In the genomic region with DNA sequence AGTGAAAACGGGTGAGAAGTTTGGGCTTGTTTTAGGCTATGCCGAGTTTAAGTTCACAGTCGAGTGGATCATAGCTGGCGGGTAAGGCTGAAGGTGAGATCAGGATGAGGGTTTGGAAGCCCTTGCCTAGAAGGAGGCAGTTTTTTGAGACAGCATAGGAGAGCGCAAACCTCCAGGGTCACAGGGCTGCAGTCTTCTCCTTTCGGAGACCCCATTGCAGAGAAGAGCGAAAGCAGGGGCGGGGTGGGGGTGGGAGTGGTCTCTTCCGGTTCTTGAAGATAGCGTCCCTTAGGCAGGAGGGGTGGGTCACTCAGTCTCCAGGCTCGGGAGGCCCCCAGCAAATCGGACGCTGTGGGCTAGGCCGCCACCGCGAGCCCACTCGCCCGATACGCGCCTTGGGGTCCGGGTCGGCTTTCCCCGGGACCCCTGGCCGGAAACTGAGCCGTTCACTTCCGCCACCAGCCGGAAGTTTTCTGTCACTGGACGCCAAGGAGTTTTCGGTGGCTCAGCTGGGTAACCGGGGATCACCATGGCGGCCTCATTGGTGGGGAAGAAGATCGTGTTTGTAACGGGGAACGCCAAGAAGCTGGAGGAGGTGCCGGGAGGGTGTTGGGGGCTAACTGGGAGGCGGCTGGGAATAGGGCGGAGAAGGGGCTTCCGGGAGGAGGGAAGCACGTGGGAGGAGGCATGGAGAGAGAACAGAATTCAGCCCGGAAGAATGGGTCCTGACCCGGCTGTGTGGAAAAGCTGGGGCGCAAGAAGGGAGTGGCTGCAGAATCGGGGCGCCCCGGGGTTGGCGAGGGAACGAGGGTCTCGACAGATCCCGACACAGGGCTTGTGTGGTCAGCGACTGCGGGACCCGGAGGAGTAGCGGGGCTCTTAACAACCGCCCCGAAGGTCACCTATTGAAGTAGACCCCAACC, we compare ENCODE assay signal across 8 cellular contexts.
DNase-seq lines count a peak whose midpoint lies in the region; ATAC-seq and TF ChIP-seq lines count a peak whose summit lies in the region.

A gene (plus strand): TSS at position 476 of the 923 bp plus-strand sequence. CDS start 54 bp downstream, at position 530.

- TF ChIP-seq CTCF in choroid plexus epithelial cell (conservative IDR thresholded peaks at IDR 0.05; ENCODE audit: low read depth, low read length), result no peak

- H2AFZ ChIP-seq in ACC112 (ENCODE audit: low read length, unreplicated experiment), result peak within 1 kb of the TSS; percentile 99

- H3K79me2 ChIP-seq in ACC112 (ENCODE audit: control insufficient read depth, insufficient read depth, low read length, unreplicated experiment), result peaks cover 34% of the 10 kb centered on the region

- peak; percentile 15 for DNase-seq in NCI-H1105 (lab: John Stamatoyannopoulos, UW)
- peak; percentile 63 for DNase-seq in activated CD4-positive, CD25-positive, alpha-beta regulatory T cell treated with anti-CD3 and anti-CD28 coated beads, Interleukin-2, amount 50 U/mL, for 72 hours
- peak; percentile 35 for DNase-seq in choroid plexus epithelial cell (ENCODE audit: low read depth)
- DNase-seq in stimulated activated CD4-positive, alpha-beta T cell treated with anti-CD3 and anti-CD28 coated beads, Interleukin-1b, Interleukin-23, amount 100 ng/mL, for 4 hours (ENCODE audit: low read depth in 2 of 2), result peak; percentile 34 to 45

- no peaks in the 10 kb centered on the region for H3K36me3 ChIP-seq in ACC112 (ENCODE audit: insufficient read depth, low read length)

- peak; percentile 79 for TF ChIP-seq POLR2A in GM18526 (IDR thresholded peaks at IDR 0.05; ENCODE audit: extremely low read depth, insufficient read length)

- H3K4me1 ChIP-seq in ACC112 (ENCODE audit: control insufficient read depth, insufficient read depth, low read length, unreplicated experiment), result peaks cover 14% of the 10 kb centered on the region

- ATAC-seq in GM18498 (IDR thresholded peaks at IDR 0.05; ENCODE audit: unreplicated experiment), result no peak

- H3K4me3 ChIP-seq in ACC112 (ENCODE audit: low read depth, low read length) (peak within 1 kb of the TSS; percentile 99), choroid plexus epithelial cell (ENCODE audit: low read depth, low read length) (peak within 1 kb of the TSS; percentile 92)

- H3K27ac ChIP-seq in ACC112 (ENCODE audit: low read depth, low read length) (peak within 1 kb of the TSS; percentile 56), layer of hippocampus (ENCODE audit: low read depth, low read length) (peak within 1 kb of the TSS; percentile 72)

- H3K27me3 ChIP-seq in ACC112 (ENCODE audit: insufficient read depth, low read length) (no peaks in the 10 kb centered on the region), layer of hippocampus (ENCODE audit: control insufficient read depth, insufficient read depth, low read length) (no peaks in the 10 kb centered on the region)
